8 cellular contexts compared by ENCODE assay signal in genomic region chr15:90931737-90932659, GRCh38. TPM values are rescaled to one million over a fixed set of nuclear protein-coding genes. Genes with fewer than 3 reads are reported as not detected.
DNase-seq lines count a peak whose midpoint lies in the region; ATAC-seq and TF ChIP-seq lines count a peak whose summit lies in the region.

TSS of gene HDDC3 (minus strand) at chr15:90932549. CDS start at chr15:90932540, 9 bp downstream.

- H3K4me1 Mint-ChIP-seq in activated CD4-positive, alpha-beta T cell treated with anti-CD3 and anti-CD28 coated beads for 36 hours: peaks cover 47% of the 10 kb centered on the region

- no peaks in the 10 kb centered on the region for H3K27me3 Mint-ChIP-seq in activated CD4-positive, alpha-beta T cell treated with anti-CD3 and anti-CD28 coated beads for 36 hours

- peak; percentile 52 for ATAC-seq in HG03378 (IDR thresholded peaks at IDR 0.05; ENCODE audit: unreplicated experiment)
- peak; percentile 68 for ATAC-seq in activated CD4-positive, alpha-beta T cell treated with anti-CD3 and anti-CD28 coated beads for 36 hours
- peak; percentile 60 for ATAC-seq in left colon

- CTCF ChIA-PET in activated CD4-positive, alpha-beta T cell treated with anti-CD3 and anti-CD28 coated beads for 36 hours (lab: Charles Lee): interaction anchor here (0.5 to 11.3 kb wide), 54 partner anchors 9 to 745 kb away, joined by 3 to 164 read pairs (median 4); partner anchors contain the start of genes BLM, FES, IQGAP1 and MAN2A2

- DNase-seq in Ammon's horn (ENCODE audit: low spot score): peak; percentile 82
- DNase-seq in NCI-H510A (lab: John Stamatoyannopoulos, UW): peak; percentile 84
- peak; percentile 96 for DNase-seq in activated CD4-positive, alpha-beta T cell treated with anti-CD3 and anti-CD28 coated beads for 36 hours
- DNase-seq in left colon: peak; percentile 92 to 97
- peak; percentile 90 for DNase-seq in stimulated activated CD4-positive, alpha-beta T cell treated with anti-CD3 and anti-CD28 coated beads, Interleukin-1b, Interleukin-23, amount 100 ng/mL, for 48 hours

- H3K4me3 Mint-ChIP-seq in activated CD4-positive, alpha-beta T cell treated with anti-CD3 and anti-CD28 coated beads for 36 hours: peak within 1 kb of the TSS; percentile 99

- peaks cover 26% of the 10 kb centered on the region for H3K36me3 Mint-ChIP-seq in activated CD4-positive, alpha-beta T cell treated with anti-CD3 and anti-CD28 coated beads for 36 hours (ENCODE audit: low read depth)

- POLR2A ChIA-PET in activated CD4-positive, alpha-beta T cell treated with anti-CD3 and anti-CD28 coated beads for 36 hours (lab: Charles Lee): interaction anchor here (0.6 to 2.2 kb wide), 16 partner anchors 9 to 699 kb away, joined by 3 to 15 read pairs (median 4); partner anchors contain the start of genes BLM, CIB1, IQGAP1 and MAN2A2

- TF ChIP-seq POLR2A in GM19099 (IDR thresholded peaks at IDR 0.05; ENCODE audit: extremely low read depth, insufficient read length, low read depth): peak; percentile 82

- intact Hi-C loops in activated CD4-positive, alpha-beta T cell treated with anti-CD3 and anti-CD28 coated beads for 36 hours (cut with DNase I, micrococcal nuclease): loop anchor here (1.0 to 10.0 kb wide), 13 partner anchors 29 to 1970 kb away; partner anchors contain the start of genes NGRN (in 2 of the 2), AP3S2 (in 1 of the 2), CHD2 (in 1 of the 2) and IDH2 (in 1 of the 2)
- intact Hi-C loops in left colon (cut with DNase I, micrococcal nuclease): no loop called here

- H3K27ac ChIP-seq in cingulate gyrus (ENCODE audit: low read depth, low read length): peak within 1 kb of the TSS; percentile 94

- H3K9me3 Mint-ChIP-seq in activated CD4-positive, alpha-beta T cell treated with anti-CD3 and anti-CD28 coated beads for 36 hours (ENCODE audit: low read depth): no peaks in the 10 kb centered on the region

- H3K27ac Mint-ChIP-seq in activated CD4-positive, alpha-beta T cell treated with anti-CD3 and anti-CD28 coated beads for 36 hours: peak within 1 kb of the TSS; percentile 99

RNA-seq across cellular contexts. Expression of gene HDDC3, which starts in this region (rescaled TPM):
- total RNA-seq in activated CD4-positive, alpha-beta T cell treated with anti-CD3 and anti-CD28 coated beads for 36 hours: 10 to 100 TPM; 34.2 to 41.2 TPM
- 10 to 100 TPM; 17.3 to 17.5 TPM for total RNA-seq in left colon

Comparison
In these comparisons a context has a peak if more than half of its experiments do, and no peak if none do; other contexts are left out.
1. Peak in every context shown above with its lines: DNase-seq, ATAC-seq and H3K27ac ChIP-seq.
2. intact Hi-C loops: an anchor here in activated CD4-positive, alpha-beta T cell treated with anti-CD3 and anti-CD28 coated beads for 36 hours (1.0 to 10.0 kb wide); none called in left colon.